In the genomic region with DNA sequence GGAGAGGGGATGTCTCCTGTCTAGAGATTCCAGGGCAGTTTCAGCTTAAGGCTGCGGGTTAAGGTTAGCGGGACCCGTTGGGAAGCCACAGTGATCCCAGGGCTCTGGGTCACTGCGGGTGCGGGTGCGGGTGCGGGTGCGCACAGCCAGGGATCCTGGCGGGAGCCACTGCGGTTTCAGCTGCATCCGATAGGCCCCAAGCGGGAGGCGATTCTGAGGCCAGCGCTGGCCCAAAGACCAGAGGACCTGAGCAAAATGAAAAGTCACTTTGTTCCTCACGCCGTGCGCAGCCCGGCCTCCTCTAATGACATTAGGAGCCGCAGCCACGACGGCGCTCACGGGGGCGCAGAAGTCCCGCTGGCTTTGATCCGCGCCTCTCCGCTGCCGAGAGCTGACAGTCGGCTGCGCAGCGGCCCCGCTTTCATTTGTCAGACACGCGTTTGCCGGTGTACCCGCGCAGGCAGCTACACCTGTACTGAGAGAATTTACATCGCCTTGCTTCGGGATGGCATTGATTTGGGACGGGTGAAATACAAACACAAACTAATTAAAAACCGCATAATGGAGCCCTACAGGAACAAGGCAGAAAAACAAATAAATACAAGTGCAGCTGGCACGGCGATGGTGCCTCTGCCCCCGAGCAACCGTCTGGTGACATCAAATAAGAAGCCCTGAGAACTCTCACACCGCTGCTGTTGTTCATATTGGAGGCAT, we compare ENCODE assay signal across 19 cellular contexts. TPM values are rescaled to one million over a fixed set of nuclear protein-coding genes. Genes with fewer than 3 reads are reported as not detected.
DNase-seq lines count a peak whose midpoint lies in the region; ATAC-seq and TF ChIP-seq lines count a peak whose summit lies in the region.
"Had no signal": no experiment of that assay in that cellular context is flagged by ENCODE, and none has a peak within 500 bp of the region (broad histone marks: within the 10 kb centered on the region; RNA-seq: fewer than 3 reads in every experiment).

No MANE protein-coding gene starts in this region.

- ATAC-seq in GM18868 (IDR thresholded peaks at IDR 0.05; ENCODE audit: unreplicated experiment) = no peak
- ATAC-seq in GM21381 (IDR thresholded peaks at IDR 0.05; ENCODE audit: unreplicated experiment) = no peak
- ATAC-seq: gastrocnemius medialis, T-cell had no signal

- TF ChIP-seq CTCF in epithelial cell of proximal tubule (conservative IDR thresholded peaks at IDR 0.05; ENCODE audit: low read depth, low read length) (no peak), progenitor cell of endocrine pancreas (IDR thresholded peaks at IDR 0.05; ENCODE audit: unreplicated experiment) (no peak)

- H3K4me3 Mint-ChIP-seq in progenitor cell of endocrine pancreas (ENCODE audit: low read depth) = peak overlapping the region; percentile 16
- H3K4me3 Mint-ChIP-seq: activated naive CD4-positive, alpha-beta T cell treated with anti-CD3 and anti-CD28 coated beads for 36 hours; T-cell had no signal

- no peak overlapping the region for H3K27ac Mint-ChIP-seq in progenitor cell of endocrine pancreas
- H3K27ac Mint-ChIP-seq: activated naive CD4-positive, alpha-beta T cell treated with anti-CD3 and anti-CD28 coated beads for 36 hours; T-cell had no signal

- peaks cover 8% of the 10 kb centered on the region for H3K4me1 Mint-ChIP-seq in progenitor cell of endocrine pancreas (ENCODE audit: low read depth)

- H3K27ac ChIP-seq in HUES6 (ENCODE audit: low read depth, low read length) = no peak overlapping the region
- H3K27ac ChIP-seq: C4-2B, gastrocnemius medialis, spleen, stomach had no signal

- DNase-seq in NCI-H345 treated with DMSO at 0.1 percent for 48 hours (lab: John Stamatoyannopoulos, UW; ENCODE audit: unreplicated experiment) (peak; percentile 22), epithelial cell of proximal tubule (ENCODE audit: low read depth) (no peak), progenitor cell of endocrine pancreas (ENCODE audit: low spot score, unreplicated experiment) (no peak), islet precursor cell (no peak), AML-193 (lab: John Stamatoyannopoulos, UW) (no peak)
- DNase-seq: activated CD8-positive, alpha-beta memory T cell treated with anti-CD3 and anti-CD28 coated beads, Interleukin-2, amount 50 U/mL, for 4 hours; activated naive CD4-positive, alpha-beta T cell treated with anti-CD3 and anti-CD28 coated beads for 36 hours; gastrocnemius medialis; midbrain; NCI-H1417 treated with DMSO at 0.1 percent for 48 hours; spleen; stomach; T-cell had no signal

- H3K9me3 Mint-ChIP-seq in progenitor cell of endocrine pancreas (ENCODE audit: low read depth) = no peaks in the 10 kb centered on the region
- H3K9me3 Mint-ChIP-seq: activated naive CD4-positive, alpha-beta T cell treated with anti-CD3 and anti-CD28 coated beads for 36 hours; T-cell had no signal

- peaks cover 92% of the 10 kb centered on the region for H3K27me3 Mint-ChIP-seq in progenitor cell of endocrine pancreas

- peaks cover 40% of the 10 kb centered on the region for H3K4me1 ChIP-seq in HUES6 (ENCODE audit: control insufficient read depth, insufficient read depth, low read length)
- H3K4me1 ChIP-seq: HAP-1 had no signal

- peaks cover 100% of the 10 kb centered on the region for H3K27me3 ChIP-seq in HUES6 (ENCODE audit: control insufficient read depth, insufficient read depth, low read length)

- H3K36me3 Mint-ChIP-seq in progenitor cell of endocrine pancreas (ENCODE audit: insufficient read depth) = no peaks in the 10 kb centered on the region
- H3K36me3 Mint-ChIP-seq: T-cell had no signal

- H3K36me3 ChIP-seq in HUES6 (ENCODE audit: control insufficient read depth, insufficient read depth, low read length) = no peaks in the 10 kb centered on the region
- H3K36me3 ChIP-seq: gastrocnemius medialis, HAP-1, spleen, stomach had no signal

- H3K9me3 ChIP-seq in HUES6 (ENCODE audit: control insufficient read depth, insufficient read depth, low read depth, low read length) = no peaks in the 10 kb centered on the region
- H3K9me3 ChIP-seq: gastrocnemius medialis, HAP-1 had no signal

- H3K4me3 ChIP-seq in HUES6 (ENCODE audit: low read depth, low read length) (peak overlapping the region; percentile 54), epithelial cell of proximal tubule (ENCODE audit: low read depth, low read length) (peak overlapping the region; percentile 6)
- H3K4me3 ChIP-seq: gastrocnemius medialis, HAP-1, spleen had no signal

- no peak overlapping the region for H3K9ac ChIP-seq in HUES6 (ENCODE audit: low read length)

RNA-seq across cellular contexts. Expression of gene IRX1, which starts 5.2 kb away (rescaled TPM):
- total RNA-seq in epithelial cell of proximal tubule (18.0 and 22.1 TPM in 2 replicates), progenitor cell of endocrine pancreas (2.4 and 2.6 TPM in 2 replicates)
- total RNA-seq: activated naive CD4-positive, alpha-beta T cell treated with anti-CD3 and anti-CD28 coated beads for 36 hours; gastrocnemius medialis; RPMI7951; spleen; stomach; T-cell had no signal
